In the genomic region with DNA sequence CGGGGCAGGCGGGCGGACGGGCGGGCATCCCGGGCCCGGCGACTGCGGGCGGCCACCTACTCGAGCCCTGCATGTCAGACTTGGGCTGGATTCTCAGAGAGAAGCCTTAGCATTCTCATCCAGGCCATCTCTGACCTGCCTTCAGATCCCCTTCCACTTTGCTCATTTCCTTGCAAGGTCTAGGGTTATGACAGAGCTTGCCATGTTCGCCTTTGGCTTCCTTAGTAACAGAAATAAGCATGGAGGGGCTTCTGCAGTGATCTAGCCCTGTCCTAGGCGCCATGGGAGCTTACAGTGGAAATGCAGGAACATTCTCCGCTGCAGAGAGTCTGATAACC, we compare ENCODE assay signal across 8 cellular contexts. TPM values are rescaled to one million over a fixed set of nuclear protein-coding genes. Genes with fewer than 3 reads are reported as not detected.
DNase-seq lines count a peak whose midpoint lies in the region; ATAC-seq and TF ChIP-seq lines count a peak whose summit lies in the region.

No MANE protein-coding gene starts in this region.

- no peak for TF ChIP-seq CTCF in C4-2B (conservative IDR thresholded peaks at IDR 0.05)
- no peak for TF ChIP-seq CTCF in KMS-11 (conservative IDR thresholded peaks at IDR 0.05; ENCODE audit: low read depth, low read length)
- TF ChIP-seq CTCF in choroid plexus epithelial cell (conservative IDR thresholded peaks at IDR 0.05; ENCODE audit: low read depth, low read length), result no peak
- no peak for TF ChIP-seq CTCF in natural killer cell (IDR thresholded peaks at IDR 0.05)

- no peaks in the 10 kb centered on the region for H3K36me3 Mint-ChIP-seq in natural killer cell

- no peaks in the 10 kb centered on the region for H3K9me3 Mint-ChIP-seq in natural killer cell

- DNase-seq in choroid plexus epithelial cell (ENCODE audit: low read depth) (no peak), natural killer cell (no peak), mesenteric fat pad (ENCODE audit: low spot score) (no peak), HuH-7 (ENCODE audit: low spot score) (no peak), RKO (ENCODE audit: low spot score) (no peak), OCI-M1 (lab: John Stamatoyannopoulos, UW) (no peak)

- H3K36me3 ChIP-seq in KMS-11 (ENCODE audit: insufficient read depth), result no peaks in the 10 kb centered on the region

- H3K4me1 Mint-ChIP-seq in natural killer cell, result peaks cover 14 to 20% of the 10 kb centered on the region in 2 donors

- peak overlapping the region; percentile 33; the same call in 1 of the 2 replicates for H3K9ac ChIP-seq in KMS-11

- no peaks in the 10 kb centered on the region for H4K20me1 ChIP-seq in KMS-11 (ENCODE audit: insufficient read depth)

- H3K4me3 ChIP-seq in KMS-11 (IDR thresholded peaks at IDR 0.05; ENCODE audit: insufficient read depth, low read depth, low read length) (peak overlapping the region; percentile 88), choroid plexus epithelial cell (ENCODE audit: low read depth, low read length) (peak overlapping the region; percentile 83)

- no peak for ATAC-seq in natural killer cell

- H3K27me3 Mint-ChIP-seq in natural killer cell (ENCODE audit: low read depth in 2 of 2), result no peaks in the 10 kb centered on the region

- H3K27me3 ChIP-seq in KMS-11 (ENCODE audit: insufficient read depth, low read depth), result no peaks in the 10 kb centered on the region

- H3K27ac ChIP-seq in C4-2B (peak overlapping the region; percentile 83), KMS-11 (peak overlapping the region; percentile 62)

- peaks cover 15% of the 10 kb centered on the region; the same call in 1 of the 2 replicates for H3K79me2 ChIP-seq in KMS-11 (ENCODE audit: insufficient read depth, low read depth)

- peak overlapping the region; percentile 70 for H3K4me3 Mint-ChIP-seq in natural killer cell

- peaks cover 29% of the 10 kb centered on the region for H3K4me1 ChIP-seq in KMS-11 (ENCODE audit: low read depth, poor library complexity, severe bottlenecking)

- peak overlapping the region; percentile 13 to 86 for H3K27ac Mint-ChIP-seq in natural killer cell

- intact Hi-C loops in natural killer cell (cut with micrococcal nuclease), result no loop called here

- peak overlapping the region; percentile 72 for H3K4me2 ChIP-seq in KMS-11

- H2AFZ ChIP-seq in KMS-11 (ENCODE audit: low read depth), result peak overlapping the region; percentile 81

RNA-seq across cellular contexts. Expression of a gene that starts 0.6 kb away (rescaled TPM):
- total RNA-seq in natural killer cell (1 to 10 TPM; 3.3 to 6.9 (median 6.1) TPM), mesenteric fat pad (37.7 TPM)
